In the genomic region with DNA sequence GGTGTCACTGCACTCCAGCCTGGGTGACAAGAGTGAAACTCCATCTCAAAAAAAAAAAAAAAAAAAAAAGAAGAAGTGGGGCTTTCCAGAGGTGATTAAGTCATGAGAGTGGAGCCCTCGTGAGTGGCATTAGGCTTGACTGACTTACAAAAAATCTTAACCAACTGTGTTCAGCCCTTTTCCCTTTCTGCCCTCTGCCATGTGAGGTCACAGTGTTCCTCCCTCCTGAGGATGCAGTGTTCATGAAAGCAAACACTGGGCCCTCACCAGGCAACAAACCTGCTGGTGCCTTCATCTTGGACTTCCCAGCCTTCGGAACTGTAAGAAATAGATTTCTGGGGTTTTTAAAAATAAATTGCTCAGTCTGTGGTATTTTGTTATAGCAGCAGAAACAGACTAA, we compare ENCODE assay signal across 1 cellular context.
TF ChIP-seq lines count a peak whose summit lies in the region.

No MANE protein-coding gene starts in this region.

TF ChIP-seq in GM12878, 131 proteins besides CTCF, POLR2A, EP300 and RAD21 (continued from another document):
- TF ChIP-seq, protein P1, sequence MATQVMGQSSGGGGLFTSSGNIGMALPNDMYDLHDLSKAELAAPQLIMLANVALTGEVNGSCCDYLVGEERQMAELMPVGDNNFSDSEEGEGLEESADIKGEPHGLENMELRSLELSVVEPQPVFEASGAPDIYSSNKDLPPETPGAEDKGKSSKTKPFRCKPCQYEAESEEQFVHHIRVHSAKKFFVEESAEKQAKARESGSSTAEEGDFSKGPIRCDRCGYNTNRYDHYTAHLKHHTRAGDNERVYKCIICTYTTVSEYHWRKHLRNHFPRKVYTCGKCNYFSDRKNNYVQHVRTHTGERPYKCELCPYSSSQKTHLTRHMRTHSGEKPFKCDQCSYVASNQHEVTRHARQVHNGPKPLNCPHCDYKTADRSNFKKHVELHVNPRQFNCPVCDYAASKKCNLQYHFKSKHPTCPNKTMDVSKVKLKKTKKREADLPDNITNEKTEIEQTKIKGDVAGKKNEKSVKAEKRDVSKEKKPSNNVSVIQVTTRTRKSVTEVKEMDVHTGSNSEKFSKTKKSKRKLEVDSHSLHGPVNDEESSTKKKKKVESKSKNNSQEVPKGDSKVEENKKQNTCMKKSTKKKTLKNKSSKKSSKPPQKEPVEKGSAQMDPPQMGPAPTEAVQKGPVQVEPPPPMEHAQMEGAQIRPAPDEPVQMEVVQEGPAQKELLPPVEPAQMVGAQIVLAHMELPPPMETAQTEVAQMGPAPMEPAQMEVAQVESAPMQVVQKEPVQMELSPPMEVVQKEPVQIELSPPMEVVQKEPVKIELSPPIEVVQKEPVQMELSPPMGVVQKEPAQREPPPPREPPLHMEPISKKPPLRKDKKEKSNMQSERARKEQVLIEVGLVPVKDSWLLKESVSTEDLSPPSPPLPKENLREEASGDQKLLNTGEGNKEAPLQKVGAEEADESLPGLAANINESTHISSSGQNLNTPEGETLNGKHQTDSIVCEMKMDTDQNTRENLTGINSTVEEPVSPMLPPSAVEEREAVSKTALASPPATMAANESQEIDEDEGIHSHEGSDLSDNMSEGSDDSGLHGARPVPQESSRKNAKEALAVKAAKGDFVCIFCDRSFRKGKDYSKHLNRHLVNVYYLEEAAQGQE (IDR thresholded peaks at IDR 0.05; ENCODE audit: low read depth, low read length) = no peak
- no peak for TF ChIP-seq CHD2 (IDR thresholded peaks at IDR 0.05; ENCODE audit: borderline replicate concordance, low read depth, low read length)
- no peak for TF ChIP-seq ASH2L (IDR thresholded peaks at IDR 0.05; ENCODE audit: borderline replicate concordance, low read depth)
- TF ChIP-seq ESRRA (IDR thresholded peaks at IDR 0.05; ENCODE audit: low read length) = no peak
- no peak for TF ChIP-seq FOXM1 (IDR thresholded peaks at IDR 0.05; ENCODE audit: low read depth, low read length)
- TF ChIP-seq KAT2A (conservative IDR thresholded peaks at IDR 0.05; ENCODE audit: control insufficient read depth, low read depth, low read length) = no peak
- no peak for TF ChIP-seq NR2C1 (IDR thresholded peaks at IDR 0.05)
